In the genomic region with DNA sequence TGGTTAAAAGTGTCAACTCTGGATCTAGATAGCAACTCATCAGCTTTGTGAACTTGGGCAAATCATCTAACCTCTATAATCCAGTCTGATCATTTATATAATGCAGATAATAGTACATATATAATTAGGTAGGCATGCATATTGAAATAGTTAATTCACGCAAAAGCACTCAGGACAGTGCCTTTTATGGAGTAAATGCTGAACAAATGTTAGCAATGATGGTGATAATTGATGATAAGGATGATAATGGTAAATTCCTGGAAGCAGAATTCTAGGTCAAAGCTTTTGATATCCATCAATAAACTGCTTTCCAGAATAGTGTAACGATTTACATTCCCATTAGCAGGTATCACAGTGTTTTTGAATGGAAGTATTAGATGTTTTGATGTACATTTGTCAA, we compare ENCODE assay signal across 1 cellular context.
TF ChIP-seq lines count a peak whose summit lies in the region.

No MANE protein-coding gene starts in this region.

TF ChIP-seq in SK-N-SH treated with all-trans-retinoic acid at 6 μM for 48 hours, 23 proteins besides CTCF, POLR2A, EP300 and RAD21 (continued from another document):
- TF ChIP-seq ZNF565 (CRISPR knock-in tag; conservative IDR thresholded peaks at IDR 0.05; ENCODE audit: low read depth) (peak; percentile 45; the same call in 1 of the 2 replicates), ZFP3 (CRISPR knock-in tag; IDR thresholded peaks at IDR 0.05) (no peak), RARB (CRISPR knock-in tag; IDR thresholded peaks at IDR 0.05) (no peak; the same call in 1 of the 2 replicates), ESRRG (CRISPR knock-in tag; IDR thresholded peaks at IDR 0.05) (no peak), GLIS3 (CRISPR knock-in tag; IDR thresholded peaks at IDR 0.05) (peak; percentile 90; the same call in 1 of the 2 replicates), TOX (CRISPR knock-in tag; IDR thresholded peaks at IDR 0.05; ENCODE audit: borderline replicate concordance) (no peak), CSDC2 (CRISPR knock-in tag; IDR thresholded peaks at IDR 0.05) (no peak), ZNF8 (CRISPR knock-in tag; IDR thresholded peaks at IDR 0.05) (no peak), ARNTL (CRISPR knock-in tag; IDR thresholded peaks at IDR 0.05; ENCODE audit: borderline replicate concordance, low read depth) (no peak)
- TF ChIP-seq, protein P1, sequence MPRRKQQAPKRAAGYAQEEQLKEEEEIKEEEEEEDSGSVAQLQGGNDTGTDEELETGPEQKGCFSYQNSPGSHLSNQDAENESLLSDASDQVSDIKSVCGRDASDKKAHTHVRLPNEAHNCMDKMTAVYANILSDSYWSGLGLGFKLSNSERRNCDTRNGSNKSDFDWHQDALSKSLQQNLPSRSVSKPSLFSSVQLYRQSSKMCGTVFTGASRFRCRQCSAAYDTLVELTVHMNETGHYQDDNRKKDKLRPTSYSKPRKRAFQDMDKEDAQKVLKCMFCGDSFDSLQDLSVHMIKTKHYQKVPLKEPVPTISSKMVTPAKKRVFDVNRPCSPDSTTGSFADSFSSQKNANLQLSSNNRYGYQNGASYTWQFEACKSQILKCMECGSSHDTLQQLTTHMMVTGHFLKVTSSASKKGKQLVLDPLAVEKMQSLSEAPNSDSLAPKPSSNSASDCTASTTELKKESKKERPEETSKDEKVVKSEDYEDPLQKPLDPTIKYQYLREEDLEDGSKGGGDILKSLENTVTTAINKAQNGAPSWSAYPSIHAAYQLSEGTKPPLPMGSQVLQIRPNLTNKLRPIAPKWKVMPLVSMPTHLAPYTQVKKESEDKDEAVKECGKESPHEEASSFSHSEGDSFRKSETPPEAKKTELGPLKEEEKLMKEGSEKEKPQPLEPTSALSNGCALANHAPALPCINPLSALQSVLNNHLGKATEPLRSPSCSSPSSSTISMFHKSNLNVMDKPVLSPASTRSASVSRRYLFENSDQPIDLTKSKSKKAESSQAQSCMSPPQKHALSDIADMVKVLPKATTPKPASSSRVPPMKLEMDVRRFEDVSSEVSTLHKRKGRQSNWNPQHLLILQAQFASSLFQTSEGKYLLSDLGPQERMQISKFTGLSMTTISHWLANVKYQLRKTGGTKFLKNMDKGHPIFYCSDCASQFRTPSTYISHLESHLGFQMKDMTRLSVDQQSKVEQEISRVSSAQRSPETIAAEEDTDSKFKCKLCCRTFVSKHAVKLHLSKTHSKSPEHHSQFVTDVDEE (CRISPR knock-in tag; IDR thresholded peaks at IDR 0.05): peak; percentile 98
- TF ChIP-seq, protein P2, sequence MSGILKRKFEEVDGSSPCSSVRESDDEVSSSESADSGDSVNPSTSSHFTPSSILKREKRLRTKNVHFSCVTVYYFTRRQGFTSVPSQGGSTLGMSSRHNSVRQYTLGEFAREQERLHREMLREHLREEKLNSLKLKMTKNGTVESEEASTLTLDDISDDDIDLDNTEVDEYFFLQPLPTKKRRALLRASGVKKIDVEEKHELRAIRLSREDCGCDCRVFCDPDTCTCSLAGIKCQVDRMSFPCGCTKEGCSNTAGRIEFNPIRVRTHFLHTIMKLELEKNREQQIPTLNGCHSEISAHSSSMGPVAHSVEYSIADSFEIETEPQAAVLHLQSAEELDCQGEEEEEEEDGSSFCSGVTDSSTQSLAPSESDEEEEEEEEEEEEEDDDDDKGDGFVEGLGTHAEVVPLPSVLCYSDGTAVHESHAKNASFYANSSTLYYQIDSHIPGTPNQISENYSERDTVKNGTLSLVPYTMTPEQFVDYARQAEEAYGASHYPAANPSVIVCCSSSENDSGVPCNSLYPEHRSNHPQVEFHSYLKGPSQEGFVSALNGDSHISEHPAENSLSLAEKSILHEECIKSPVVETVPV (CRISPR knock-in tag; IDR thresholded peaks at IDR 0.05): peak; percentile 83; the same call in 1 of the 2 replicates
- TF ChIP-seq, protein P3, sequence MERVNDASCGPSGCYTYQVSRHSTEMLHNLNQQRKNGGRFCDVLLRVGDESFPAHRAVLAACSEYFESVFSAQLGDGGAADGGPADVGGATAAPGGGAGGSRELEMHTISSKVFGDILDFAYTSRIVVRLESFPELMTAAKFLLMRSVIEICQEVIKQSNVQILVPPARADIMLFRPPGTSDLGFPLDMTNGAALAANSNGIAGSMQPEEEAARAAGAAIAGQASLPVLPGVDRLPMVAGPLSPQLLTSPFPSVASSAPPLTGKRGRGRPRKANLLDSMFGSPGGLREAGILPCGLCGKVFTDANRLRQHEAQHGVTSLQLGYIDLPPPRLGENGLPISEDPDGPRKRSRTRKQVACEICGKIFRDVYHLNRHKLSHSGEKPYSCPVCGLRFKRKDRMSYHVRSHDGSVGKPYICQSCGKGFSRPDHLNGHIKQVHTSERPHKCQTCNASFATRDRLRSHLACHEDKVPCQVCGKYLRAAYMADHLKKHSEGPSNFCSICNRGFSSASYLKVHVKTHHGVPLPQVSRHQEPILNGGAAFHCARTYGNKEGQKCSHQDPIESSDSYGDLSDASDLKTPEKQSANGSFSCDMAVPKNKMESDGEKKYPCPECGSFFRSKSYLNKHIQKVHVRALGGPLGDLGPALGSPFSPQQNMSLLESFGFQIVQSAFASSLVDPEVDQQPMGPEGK (CRISPR knock-in tag; IDR thresholded peaks at IDR 0.05; ENCODE audit: borderline replicate concordance): no peak
- TF ChIP-seq, protein P4, sequence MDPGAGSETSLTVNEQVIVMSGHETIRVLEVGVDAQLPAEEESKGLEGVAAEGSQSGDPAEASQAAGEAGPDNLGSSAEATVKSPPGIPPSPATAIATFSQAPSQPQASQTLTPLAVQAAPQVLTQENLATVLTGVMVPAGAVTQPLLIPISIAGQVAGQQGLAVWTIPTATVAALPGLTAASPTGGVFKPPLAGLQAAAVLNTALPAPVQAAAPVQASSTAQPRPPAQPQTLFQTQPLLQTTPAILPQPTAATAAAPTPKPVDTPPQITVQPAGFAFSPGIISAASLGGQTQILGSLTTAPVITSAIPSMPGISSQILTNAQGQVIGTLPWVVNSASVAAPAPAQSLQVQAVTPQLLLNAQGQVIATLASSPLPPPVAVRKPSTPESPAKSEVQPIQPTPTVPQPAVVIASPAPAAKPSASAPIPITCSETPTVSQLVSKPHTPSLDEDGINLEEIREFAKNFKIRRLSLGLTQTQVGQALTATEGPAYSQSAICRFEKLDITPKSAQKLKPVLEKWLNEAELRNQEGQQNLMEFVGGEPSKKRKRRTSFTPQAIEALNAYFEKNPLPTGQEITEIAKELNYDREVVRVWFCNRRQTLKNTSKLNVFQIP (CRISPR knock-in tag; IDR thresholded peaks at IDR 0.05; ENCODE audit: borderline replicate concordance, low read depth): no peak
TF ChIP-seq in SK-N-SH treated with all-trans-retinoic acid at 6 μM for 48 hours: peak in this region for 8.
